8 cellular contexts compared by ENCODE assay signal in genomic region chr7:130758429-130759056, GRCh38. TPM values are rescaled to one million over a fixed set of nuclear protein-coding genes. Genes with fewer than 3 reads are reported as not detected.
DNase-seq lines count a peak whose midpoint lies in the region; ATAC-seq lines count a peak whose summit lies in the region.

No MANE protein-coding gene starts in this region.

- no peaks in the 10 kb centered on the region for H3K4me1 Mint-ChIP-seq in memory B cell

- no peak overlapping the region for H3K4me3 Mint-ChIP-seq in memory B cell

- peak; percentile 56 for DNase-seq in AG20443 (ENCODE audit: low spot score)
- peak; percentile 53 for DNase-seq in H4 (ENCODE audit: low spot score)
- DNase-seq in NCI-H460 (ENCODE audit: extremely low read depth, low read depth) = peak; percentile 46
- DNase-seq in central memory CD4-positive, alpha-beta T cell = peak; percentile 26
- peak in 1 of 2 donors; percentile 24 for DNase-seq in memory B cell (ENCODE audit: low spot score in 2 of 2)
- no peak for DNase-seq in activated CD8-positive, alpha-beta memory T cell treated with anti-CD3 and anti-CD28 coated beads, Interleukin-2, amount 50 U/mL, for 48 hours

- H3K36me3 Mint-ChIP-seq in memory B cell = no peaks in the 10 kb centered on the region

- ATAC-seq in memory B cell (ENCODE audit: low read depth) (peak; percentile 54), GM18511 (IDR thresholded peaks at IDR 0.05; ENCODE audit: unreplicated experiment) (no peak), esophagus mucosa (no peak)

- H3K9me3 Mint-ChIP-seq in memory B cell = no peaks in the 10 kb centered on the region

- H3K27ac Mint-ChIP-seq in memory B cell = no peak overlapping the region

- peaks cover 3% of the 10 kb centered on the region for H3K27me3 Mint-ChIP-seq in memory B cell

RNA-seq across cellular contexts. Expression of gene KLF14, which starts 24.5 kb away (rescaled TPM):
- 0.64 TPM in 1 of 2 replicates, not detected in the other for total RNA-seq in H4 (2014; rRNA removed; shearing (Covaris generic))
- total RNA-seq in NCI-H460 (2014; rRNA removed; shearing (Covaris generic)) = not detected in 2 replicates
- not detected in 2 replicates for polyA plus RNA-seq in NCI-H460 (2014; cell fraction: nucleus; rRNA removed)
- not detected for total RNA-seq in esophagus mucosa
